ENCODE assay signal across 1 cellular context in genomic region chr1:24373710-24374109, GRCh38.
TF ChIP-seq lines count a peak whose summit lies in the region.

No MANE protein-coding gene starts in this region.

TF ChIP-seq in H1, 55 proteins besides CTCF, POLR2A, EP300 and RAD21 (continued from another document):
- no peak for TF ChIP-seq MAFK (IDR thresholded peaks at IDR 0.05; ENCODE audit: low read depth, low read length)
- TF ChIP-seq RNF2 (IDR thresholded peaks at IDR 0.05; ENCODE audit: borderline replicate concordance, low read depth, low read length, missing control alignments, poor library complexity, severe bottlenecking), result no peak
- no peak for TF ChIP-seq POU5F1 (IDR thresholded peaks at IDR 0.05; ENCODE audit: low read depth, low read length)
- TF ChIP-seq, protein P1, sequence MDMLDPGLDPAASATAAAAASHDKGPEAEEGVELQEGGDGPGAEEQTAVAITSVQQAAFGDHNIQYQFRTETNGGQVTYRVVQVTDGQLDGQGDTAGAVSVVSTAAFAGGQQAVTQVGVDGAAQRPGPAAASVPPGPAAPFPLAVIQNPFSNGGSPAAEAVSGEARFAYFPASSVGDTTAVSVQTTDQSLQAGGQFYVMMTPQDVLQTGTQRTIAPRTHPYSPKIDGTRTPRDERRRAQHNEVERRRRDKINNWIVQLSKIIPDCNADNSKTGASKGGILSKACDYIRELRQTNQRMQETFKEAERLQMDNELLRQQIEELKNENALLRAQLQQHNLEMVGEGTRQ (IDR thresholded peaks at IDR 0.05; ENCODE audit: low read length), result no peak
- TF ChIP-seq, protein P2, sequence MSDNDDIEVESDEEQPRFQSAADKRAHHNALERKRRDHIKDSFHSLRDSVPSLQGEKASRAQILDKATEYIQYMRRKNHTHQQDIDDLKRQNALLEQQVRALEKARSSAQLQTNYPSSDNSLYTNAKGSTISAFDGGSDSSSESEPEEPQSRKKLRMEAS (IDR thresholded peaks at IDR 0.05), result no peak
- no peak for TF ChIP-seq NRF1 (IDR thresholded peaks at IDR 0.05; ENCODE audit: low read depth, low read length)
- no peak for TF ChIP-seq ZNF274 (IDR thresholded peaks at IDR 0.05; ENCODE audit: borderline replicate concordance, extremely low read depth, low read length)
- no peak for TF ChIP-seq SP2 (IDR thresholded peaks at IDR 0.05; ENCODE audit: low read length)
- no peak for TF ChIP-seq NANOG (IDR thresholded peaks at IDR 0.05; ENCODE audit: insufficient read depth, low read depth, low read length, poor library complexity, severe bottlenecking)
- TF ChIP-seq GABPA (IDR thresholded peaks at IDR 0.05; ENCODE audit: borderline replicate concordance, insufficient read depth, low read length), result no peak
- TF ChIP-seq GTF2F1 (IDR thresholded peaks at IDR 0.05; ENCODE audit: borderline replicate concordance, low read depth, low read length), result no peak
- TF ChIP-seq CTBP2 (IDR thresholded peaks at IDR 0.05; ENCODE audit: borderline replicate concordance, insufficient read depth, insufficient read length, low read length), result no peak
- no peak for TF ChIP-seq SIN3A (conservative IDR thresholded peaks at IDR 0.05 in 1 of 2, IDR thresholded peaks at IDR 0.05 in 1 of 2; ENCODE audit: low read depth in 1 of 2, low read length in 2 of 2)
- no peak for TF ChIP-seq BRCA1 (IDR thresholded peaks at IDR 0.05; ENCODE audit: low read depth, low read length)
